ENCODE assay signal across 16 cellular contexts in genomic region chr22:50670513-50670912, GRCh38. TPM values are rescaled to one million over a fixed set of nuclear protein-coding genes. Genes with fewer than 3 reads are reported as not detected.
DNase-seq lines count a peak whose midpoint lies in the region; ATAC-seq and TF ChIP-seq lines count a peak whose summit lies in the region.
"Had no signal": no experiment of that assay in that cellular context is flagged by ENCODE, and none has a peak within 500 bp of the region (broad histone marks: within the 10 kb centered on the region; RNA-seq: fewer than 3 reads in every experiment).

No MANE protein-coding gene starts in this region.

- H3K36me3 ChIP-seq in MG63 (no peaks in the 10 kb centered on the region), left ventricle myocardium inferior (no peaks in the 10 kb centered on the region), skeletal muscle tissue (ENCODE audit: control insufficient read depth in 3 of 3, insufficient read depth in 3 of 3, low read length in 3 of 3) (peaks cover 0 to 3% (median 0%) of the 10 kb centered on the region in 3 donors)
- H3K36me3 ChIP-seq: SJCRH30 had no signal

- H3K4me1 ChIP-seq in left ventricle myocardium inferior (peaks cover 29% of the 10 kb centered on the region), skeletal muscle tissue (ENCODE audit: control insufficient read depth in 3 of 3, insufficient read depth in 3 of 3, low read length in 3 of 3) (peaks cover 0 to 8% (median 3%) of the 10 kb centered on the region in 3 donors)
- H3K4me1 ChIP-seq: SJCRH30 had no signal

- no peaks in the 10 kb centered on the region for H3K36me3 Mint-ChIP-seq in CD4-positive, alpha-beta T cell (ENCODE audit: low read depth)
- H3K36me3 Mint-ChIP-seq: activated naive CD4-positive, alpha-beta T cell treated with anti-CD3 and anti-CD28 coated beads, Interleukin-2, amount 10 ng/mL, durations not matched to agents 7 days and 5 days had no signal

- peak overlapping the region; percentile 22 for H3K4me3 Mint-ChIP-seq in CD4-positive, alpha-beta T cell
- H3K4me3 Mint-ChIP-seq: activated CD4-positive, alpha-beta T cell treated with anti-CD3 and anti-CD28 coated beads, Interleukin-2, amount 10 ng/mL, durations not matched to agents 24 days and 14 days; activated naive CD4-positive, alpha-beta T cell treated with anti-CD3 and anti-CD28 coated beads, Interleukin-2, amount 10 ng/mL, durations not matched to agents 7 days and 5 days had no signal

- peaks cover 29% of the 10 kb centered on the region for H3K27me3 ChIP-seq in CD4-positive, alpha-beta T cell (ENCODE audit: control insufficient read depth, insufficient read depth, low read length)
- H3K27me3 ChIP-seq in MG63, result no peaks in the 10 kb centered on the region
- H3K27me3 ChIP-seq in left ventricle myocardium inferior (ENCODE audit: low read depth), result peaks cover 69% of the 10 kb centered on the region
- H3K27me3 ChIP-seq in skeletal muscle tissue (ENCODE audit: control insufficient read depth in 3 of 3, insufficient read depth in 3 of 3, low read length in 3 of 3), result peaks cover 31 to 42% (median 40%) of the 10 kb centered on the region in 3 donors

- CTCF ChIA-PET in CD4-positive, alpha-beta T cell (lab: Charles Lee), result no interaction called here

- no peak for TF ChIP-seq CTCF in CD4-positive, alpha-beta T cell (IDR thresholded peaks at IDR 0.05)
- TF ChIP-seq CTCF in left ventricle myocardium inferior (IDR thresholded peaks at IDR 0.05; ENCODE audit: borderline replicate concordance), result no peak

- no peak for DNase-seq in CD4-positive, alpha-beta T cell
- peak; percentile 89 for DNase-seq in MG63
- DNase-seq in left ventricle myocardium inferior, result no peak
- no peak for DNase-seq in NCI-H2196 (lab: John Stamatoyannopoulos, UW; ENCODE audit: unreplicated experiment)
- DNase-seq: activated naive CD4-positive, alpha-beta T cell treated with anti-CD3 and anti-CD28 coated beads, Interleukin-2, amount 10 ng/mL, durations not matched to agents 7 days and 5 days; activated T-cell treated with anti-CD3 and anti-CD28 coated beads for 4 hours; hippocampal formation; Karpas-422; NCI-H1417 treated with DMSO at 0.1 percent for 48 hours; NCI-H446; SJCRH30; stimulated activated naive CD8-positive, alpha-beta T cell treated with anti-CD3 and anti-CD28 coated beads, Interleukin-15, Interleukin-2, amounts not matched to agents 100 U/mL and 50 U/mL, for 24 hours had no signal

- POLR2A ChIA-PET in CD4-positive, alpha-beta T cell (lab: Charles Lee), result no interaction called here

- peaks cover 44% of the 10 kb centered on the region for H3K27me3 Mint-ChIP-seq in CD4-positive, alpha-beta T cell

- no peak for ATAC-seq in CD4-positive, alpha-beta T cell (ENCODE audit: poor library complexity)
- no peak for ATAC-seq in esophagus mucosa
- ATAC-seq in GM19397 (IDR thresholded peaks at IDR 0.05; ENCODE audit: unreplicated experiment), result no peak
- ATAC-seq: stimulated activated naive CD8-positive, alpha-beta T cell treated with anti-CD3 and anti-CD28 coated beads, Interleukin-15, Interleukin-2, amounts not matched to agents 100 U/mL and 50 U/mL, for 24 hours had no signal

- H3K9ac ChIP-seq in skeletal muscle tissue (ENCODE audit: low read depth in 1 of 3, low read length in 3 of 3), result no peak overlapping the region

- no peaks in the 10 kb centered on the region for H3K9me3 Mint-ChIP-seq in CD4-positive, alpha-beta T cell
- H3K9me3 Mint-ChIP-seq: activated CD4-positive, alpha-beta T cell treated with anti-CD3 and anti-CD28 coated beads, Interleukin-2, amount 10 ng/mL, durations not matched to agents 24 days and 14 days; activated naive CD4-positive, alpha-beta T cell treated with anti-CD3 and anti-CD28 coated beads, Interleukin-2, amount 10 ng/mL, durations not matched to agents 7 days and 5 days had no signal

- no peak overlapping the region for H3K27ac Mint-ChIP-seq in CD4-positive, alpha-beta T cell
- H3K27ac Mint-ChIP-seq: activated CD4-positive, alpha-beta T cell treated with anti-CD3 and anti-CD28 coated beads, Interleukin-2, amount 10 ng/mL, durations not matched to agents 24 days and 14 days had no signal

- no peak overlapping the region for H3K27ac ChIP-seq in CD4-positive, alpha-beta T cell (ENCODE audit: low read depth, low read length)
- peak overlapping the region; percentile 95 for H3K27ac ChIP-seq in left ventricle myocardium inferior (replicated peaks)
- peak overlapping the region; percentile 79 for H3K27ac ChIP-seq in skeletal muscle tissue (ENCODE audit: low read depth, low read length)
- H3K27ac ChIP-seq: SJCRH30 had no signal

- intact Hi-C loops in CD4-positive, alpha-beta T cell (cut with DNase I, micrococcal nuclease), result no loop called here
- intact Hi-C loops in left ventricle myocardium inferior (cut with micrococcal nuclease), result no loop called here

- H3K9me3 ChIP-seq in CD4-positive, alpha-beta T cell (ENCODE audit: control insufficient read depth, low read length), result no peaks in the 10 kb centered on the region
- no peaks in the 10 kb centered on the region for H3K9me3 ChIP-seq in MG63
- no peaks in the 10 kb centered on the region for H3K9me3 ChIP-seq in left ventricle myocardium inferior (replicated peaks)
- no peaks in the 10 kb centered on the region for H3K9me3 ChIP-seq in skeletal muscle tissue (ENCODE audit: control insufficient read depth in 3 of 3, low read length in 3 of 3)
- H3K9me3 ChIP-seq: SJCRH30 had no signal

- H3K4me3 ChIP-seq in MG63 (no peak overlapping the region), left ventricle myocardium inferior (no peak overlapping the region), skeletal muscle tissue (ENCODE audit: low read length in 3 of 3) (no peak overlapping the region)
- H3K4me3 ChIP-seq: SJCRH30 had no signal

- H3K4me1 Mint-ChIP-seq in CD4-positive, alpha-beta T cell (ENCODE audit: low read depth), result peaks cover 13% of the 10 kb centered on the region

RNA-seq across cellular contexts. Expression of gene SHANK3, which starts 2.1 kb away (rescaled TPM):
- total RNA-seq in CD4-positive, alpha-beta T cell, result not detected
- 1.3 and 2.6 TPM in 2 replicates for total RNA-seq in MG63 (2014; rRNA removed; shearing (Covaris generic); ENCODE audit: low replicate concordance)
- total RNA-seq in left ventricle myocardium inferior, result 23.1 TPM
- 4.2 TPM for total RNA-seq in skeletal muscle tissue
- total RNA-seq in esophagus mucosa, result 5.9 TPM

RNA-seq across cellular contexts. Expression of gene ARSA, which starts 42.6 kb away (rescaled TPM):
- total RNA-seq in CD4-positive, alpha-beta T cell, result 10 to 100 TPM; 52.3 to 54.4 TPM
- total RNA-seq in MG63 (2014; rRNA removed; shearing (Covaris generic); ENCODE audit: low replicate concordance), result 9.8 and 16.0 TPM in 2 replicates
- total RNA-seq in left ventricle myocardium inferior (23.5 TPM), skeletal muscle tissue (5.2 TPM), esophagus mucosa (30.1 TPM)
